ENCODE assay signal across 17 cellular contexts in the genomic region with DNA sequence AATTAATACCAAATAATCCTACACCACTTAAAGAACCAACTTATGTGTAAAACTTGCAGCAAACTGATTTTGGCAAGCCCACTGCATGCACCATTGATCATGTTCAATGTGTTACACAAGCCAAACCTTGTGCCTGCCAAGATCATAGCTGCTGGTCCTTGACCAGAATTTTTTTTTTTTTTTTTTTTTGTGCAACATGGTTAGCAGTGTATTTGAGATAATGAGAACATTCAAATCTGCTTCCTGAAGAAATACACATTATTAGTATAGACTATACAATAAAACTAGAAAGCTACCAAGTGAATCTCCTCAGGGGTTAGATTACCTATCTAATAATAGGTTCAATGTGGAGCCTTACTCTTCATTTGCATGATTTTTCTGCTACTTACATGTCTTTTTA.
DNase-seq lines count a peak whose midpoint lies in the region; ATAC-seq and TF ChIP-seq lines count a peak whose summit lies in the region.
"Had no signal": no experiment of that assay in that cellular context is flagged by ENCODE, and none has a peak within 500 bp of the region (broad histone marks: within the 10 kb centered on the region; RNA-seq: fewer than 3 reads in every experiment).

No MANE protein-coding gene starts in this region.

- POLR2A ChIA-PET in SK-N-SH (lab: Yijun Ruan, JAX): no interaction called here

- no peak overlapping the region for H2AFZ ChIP-seq in SK-N-SH (ENCODE audit: low read depth)

- H3K27me3 ChIP-seq in SK-N-SH (ENCODE audit: insufficient read depth): no peaks in the 10 kb centered on the region
- H3K27me3 ChIP-seq: sigmoid colon had no signal

- no peaks in the 10 kb centered on the region for H3K9me3 ChIP-seq in SK-N-SH
- H3K9me3 ChIP-seq: sigmoid colon had no signal

- no peaks in the 10 kb centered on the region for H3K79me2 ChIP-seq in SK-N-SH (ENCODE audit: insufficient read depth)

- no peak for TF ChIP-seq POLR2A in lower leg skin (IDR thresholded peaks at IDR 0.05)

- intact Hi-C loops in lower leg skin (cut with DNase I; ENCODE audit: low total_unique reads): no loop called here

- H3K4me1 ChIP-seq in SK-N-SH (ENCODE audit: control insufficient read depth in 1 of 2, insufficient read depth in 2 of 2, low read depth in 1 of 2, low read length in 1 of 2): no peaks in the 10 kb centered on the region
- H3K4me1 ChIP-seq: sigmoid colon had no signal

- ATAC-seq in GM18502 (IDR thresholded peaks at IDR 0.05; ENCODE audit: poor library complexity, unreplicated experiment) (peak; percentile 41), GM21390 (IDR thresholded peaks at IDR 0.05; ENCODE audit: unreplicated experiment) (peak; percentile 37), HG03460 (IDR thresholded peaks at IDR 0.05; ENCODE audit: unreplicated experiment) (peak; percentile 42), esophagus mucosa (peak; percentile 59)
- ATAC-seq: stimulated activated naive CD8-positive, alpha-beta T cell treated with anti-CD3 and anti-CD28 coated beads, Interleukin-15, Interleukin-2, amounts not matched to agents 100 U/mL and 50 U/mL, for 24 hours had no signal

- H3K27ac ChIP-seq in SK-N-SH (ENCODE audit: low read depth in 2 of 2, low read length in 1 of 2): no peak overlapping the region
- H3K27ac ChIP-seq: sigmoid colon had no signal

- H3K4me2 ChIP-seq in SK-N-SH: no peak overlapping the region

- no peaks in the 10 kb centered on the region for H3K36me3 ChIP-seq in SK-N-SH (replicated peaks in 1 of 2; ENCODE audit: control insufficient read depth in 1 of 2, insufficient read depth in 2 of 2, low read length in 1 of 2)
- H3K36me3 ChIP-seq: sigmoid colon had no signal

- TF ChIP-seq EP300 in SK-N-SH (IDR thresholded peaks at IDR 0.05; ENCODE audit: borderline replicate concordance in 1 of 2, low read depth in 1 of 2, low read length in 1 of 2): no peak

- TF ChIP-seq RAD21 in SK-N-SH (IDR thresholded peaks at IDR 0.05; ENCODE audit: low read length): no peak

- H4K20me1 ChIP-seq in SK-N-SH (ENCODE audit: insufficient read depth): no peaks in the 10 kb centered on the region

- CTCF ChIA-PET in SK-N-SH (lab: Yijun Ruan, JAX): no interaction called here

- H3F3A ChIP-seq in SK-N-SH (replicated peaks; ENCODE audit: insufficient read depth): no peaks in the 10 kb centered on the region

- no peak for DNase-seq in lower leg skin (ENCODE audit: low spot score in 2 of 2)
- DNase-seq in NCI-H524 treated with DMSO at 0.1 percent for 48 hours (lab: John Stamatoyannopoulos, UW): no peak
- no peak for DNase-seq in globus pallidus (ENCODE audit: low spot score)
- no peak for DNase-seq in SK-N-SH
- DNase-seq: activated CD4-positive, alpha-beta T cell treated with anti-CD3 and anti-CD28 coated beads, Interleukin-2, amount 50 U/mL, for 48 hours; activated naive CD4-positive, alpha-beta T cell treated with Interleukin-2 at 50 U/mL for 16 hours; DMS 273 treated with DMSO at 0.1 percent for 48 hours; kidney; NCI-H526; RPMI8226; sigmoid colon; stimulated activated naive CD8-positive, alpha-beta T cell treated with anti-CD3 and anti-CD28 coated beads, Interleukin-15, Interleukin-2, amounts not matched to agents 100 U/mL and 50 U/mL, for 24 hours; T-helper 9 cell had no signal

- no peak overlapping the region for H3K9ac ChIP-seq in SK-N-SH

- H3K4me3 ChIP-seq in lower leg skin (ENCODE audit: low read depth, poor library complexity, severe bottlenecking): no peak overlapping the region
- no peak overlapping the region for H3K4me3 ChIP-seq in SK-N-SH (ENCODE audit: low read depth in 2 of 2, low read length in 1 of 2)
- H3K4me3 ChIP-seq: sigmoid colon had no signal

- TF ChIP-seq CTCF in lower leg skin (IDR thresholded peaks at IDR 0.05) (no peak), SK-N-SH (IDR thresholded peaks at IDR 0.05) (no peak)

- no peaks in the 10 kb centered on the region for H3K9me2 ChIP-seq in SK-N-SH

TF ChIP-seq in SK-N-SH, 30 proteins besides CTCF, POLR2A, EP300 and RAD21:
- no peak for TF ChIP-seq POLR2AphosphoS5 (IDR thresholded peaks at IDR 0.05; ENCODE audit: low read depth, low read length)
- TF ChIP-seq PBX3 (IDR thresholded peaks at IDR 0.05): no peak
- no peak for TF ChIP-seq GABPA (IDR thresholded peaks at IDR 0.05; ENCODE audit: low read depth)
- TF ChIP-seq EZH2phosphoT487 (IDR thresholded peaks at IDR 0.05; ENCODE audit: borderline replicate concordance, low read depth): no peak
- no peak for TF ChIP-seq USF2 (IDR thresholded peaks at IDR 0.05; ENCODE audit: borderline replicate concordance, low read depth, low read length)
- no peak for TF ChIP-seq NRF1 (IDR thresholded peaks at IDR 0.05; ENCODE audit: low read depth, low read length)
- no peak for TF ChIP-seq ZBTB33 (IDR thresholded peaks at IDR 0.05; ENCODE audit: borderline replicate concordance, low read depth)
- no peak for TF ChIP-seq TCF12 (IDR thresholded peaks at IDR 0.05)
- TF ChIP-seq ELF1 (IDR thresholded peaks at IDR 0.05): no peak
- no peak for TF ChIP-seq RXRA (IDR thresholded peaks at IDR 0.05; ENCODE audit: borderline replicate concordance, low read depth)
- no peak for TF ChIP-seq FOXJ3 (CRISPR knock-in tag; IDR thresholded peaks at IDR 0.05)
- no peak for TF ChIP-seq RFX5 (IDR thresholded peaks at IDR 0.05; ENCODE audit: low read length)
- TF ChIP-seq CHD2 (IDR thresholded peaks at IDR 0.05; ENCODE audit: low read length, partially characterized antibody): no peak
- no peak for TF ChIP-seq TEAD4 (IDR thresholded peaks at IDR 0.05; ENCODE audit: borderline replicate concordance, insufficient read depth)
- TF ChIP-seq NFIC (IDR thresholded peaks at IDR 0.05; ENCODE audit: borderline replicate concordance): no peak
- TF ChIP-seq MEF2A (IDR thresholded peaks at IDR 0.05; ENCODE audit: borderline replicate concordance, low read depth): no peak
- no peak for TF ChIP-seq USF1 (IDR thresholded peaks at IDR 0.05; ENCODE audit: borderline replicate concordance, low read depth)
